10 cellular contexts compared by ENCODE assay signal in genomic region chr11:1571760-1572199, GRCh38. TPM values are rescaled to one million over a fixed set of nuclear protein-coding genes. Genes with fewer than 3 reads are reported as not detected.
DNase-seq lines count a peak whose midpoint lies in the region; ATAC-seq, FAIRE-seq and TF ChIP-seq lines count a peak whose summit lies in the region.
"Had no signal": no experiment of that assay in that cellular context is flagged by ENCODE, and none has a peak within 500 bp of the region (broad histone marks: within the 10 kb centered on the region; RNA-seq: fewer than 3 reads in every experiment).

No MANE protein-coding gene starts in this region.

- peaks cover 8% of the 10 kb centered on the region for H3K4me1 Mint-ChIP-seq in activated CD8-positive, alpha-beta memory T cell treated with anti-CD3 and anti-CD28 coated beads, Interleukin-2, amount 10 ng/mL, durations not matched to agents 7 days and 5 days

- no peak for TF ChIP-seq POLR2A in tibial nerve (IDR thresholded peaks at IDR 0.05)

- TF ChIP-seq EP300 in tibial nerve (IDR thresholded peaks at IDR 0.05), result no peak

- in situ Hi-C loops in astrocyte of the cerebellum (cut with HindIII; ENCODE audit: low sequenced_read_pairs), result no loop called here

- TF ChIP-seq CTCF in astrocyte of the cerebellum (IDR thresholded peaks at IDR 0.05; ENCODE audit: low read depth, low read length, missing control alignments) (no peak), lower lobe of right lung (IDR thresholded peaks at IDR 0.05) (no peak), tibial nerve (IDR thresholded peaks at IDR 0.05) (no peak)

- peaks cover 32% of the 10 kb centered on the region for H3K4me1 ChIP-seq in lower lobe of right lung
- H3K4me1 ChIP-seq in tibial nerve, result peaks cover 0 to 76% (median 22%) of the 10 kb centered on the region in 4 donors

- no peaks in the 10 kb centered on the region for H3K9me3 ChIP-seq in lower lobe of right lung
- no peaks in the 10 kb centered on the region for H3K9me3 ChIP-seq in tibial nerve

- H3K9me3 Mint-ChIP-seq in activated CD8-positive, alpha-beta memory T cell treated with anti-CD3 and anti-CD28 coated beads, Interleukin-2, amount 10 ng/mL, durations not matched to agents 7 days and 5 days (ENCODE audit: low read depth), result no peaks in the 10 kb centered on the region

- intact Hi-C loops in lower lobe of right lung (cut with DNase I), result no loop called here

- CTCF ChIA-PET in activated CD8-positive, alpha-beta memory T cell treated with anti-CD3 and anti-CD28 coated beads, Interleukin-2, amount 10 ng/mL, durations not matched to agents 7 days and 5 days (lab: Charles Lee), result interaction anchor here (1.3 kb wide), 1 partner anchor 25 kb away, joined by 3 read pairs; no protein-coding TSS in a partner anchor

- H3K36me3 Mint-ChIP-seq in activated CD8-positive, alpha-beta memory T cell treated with anti-CD3 and anti-CD28 coated beads, Interleukin-2, amount 10 ng/mL, durations not matched to agents 7 days and 5 days, result no peaks in the 10 kb centered on the region

- peak; percentile 21 for ATAC-seq in activated CD8-positive, alpha-beta memory T cell treated with anti-CD3 and anti-CD28 coated beads, Interleukin-2, amount 10 ng/mL, durations not matched to agents 7 days and 5 days
- no peak for ATAC-seq in lower lobe of right lung

- H3K27me3 Mint-ChIP-seq in activated CD8-positive, alpha-beta memory T cell treated with anti-CD3 and anti-CD28 coated beads, Interleukin-2, amount 10 ng/mL, durations not matched to agents 7 days and 5 days, result peaks cover 27% of the 10 kb centered on the region

- H3K36me3 ChIP-seq in lower lobe of right lung (no peaks in the 10 kb centered on the region), tibial nerve (no peaks in the 10 kb centered on the region)

- no peak for FAIRE-seq in RCC 7860 (lab: Jason Lieb, UNC)

- peaks cover 7% of the 10 kb centered on the region for H3K27me3 ChIP-seq in lower lobe of right lung (ENCODE audit: low read depth)
- peaks cover 0 to 35% of the 10 kb centered on the region in 2 donors for H3K27me3 ChIP-seq in tibial nerve

- peak overlapping the region; percentile 58 for H3K27ac ChIP-seq in lower lobe of right lung
- H3K27ac ChIP-seq in tibial nerve, result peak overlapping the region; percentile 80 to 99 (median 90)

- peak overlapping the region; percentile 43 for H3K4me3 ChIP-seq in astrocyte of the cerebellum (ENCODE audit: low read depth, low read length)
- H3K4me3 ChIP-seq in lower lobe of right lung, result peak overlapping the region; percentile 56
- peak overlapping the region; percentile 49 to 73 (median 62) for H3K4me3 ChIP-seq in tibial nerve

- no peak overlapping the region for H3K27ac Mint-ChIP-seq in activated CD8-positive, alpha-beta memory T cell treated with anti-CD3 and anti-CD28 coated beads, Interleukin-2, amount 10 ng/mL, durations not matched to agents 7 days and 5 days

- H3K4me3 Mint-ChIP-seq in activated CD8-positive, alpha-beta memory T cell treated with anti-CD3 and anti-CD28 coated beads, Interleukin-2, amount 10 ng/mL, durations not matched to agents 7 days and 5 days, result no peak overlapping the region

- DNase-seq in activated CD8-positive, alpha-beta memory T cell treated with anti-CD3 and anti-CD28 coated beads, Interleukin-2, amount 10 ng/mL, durations not matched to agents 7 days and 5 days, result no peak
- no peak for DNase-seq in activated CD8-positive, alpha-beta memory T cell treated with anti-CD3 and anti-CD28 coated beads, Interleukin-2, amount 50 U/mL, for 4 hours
- DNase-seq in astrocyte of the cerebellum (ENCODE audit: low read depth) (no peak), lower lobe of right lung (no peak), tibial nerve (ENCODE audit: low spot score in 2 of 2) (no peak), RCC 7860 (ENCODE audit: low spot score) (no peak), ecto neural progenitor cell (ENCODE audit: low spot score) (no peak), NCI-H2107 (lab: John Stamatoyannopoulos, UW) (no peak)

- no CpG with 5 or more reads among the region's 91 CpGs for WGBS in tibial nerve, 2 donors

RNA-seq across cellular contexts. Expression of gene DUSP8, which starts 0.3 kb away (rescaled TPM):
- total RNA-seq in activated CD8-positive, alpha-beta memory T cell treated with anti-CD3 and anti-CD28 coated beads, Interleukin-2, amount 10 ng/mL, durations not matched to agents 7 days and 5 days, result 1 to 10 TPM in 1 of 2 experiments, under 1 TPM in 1; 0.50 to 1.1 TPM
- total RNA-seq in lower lobe of right lung (8.9 TPM), tibial nerve (10 to 100 TPM in 1 of 4 donors, 1 to 10 TPM in 3; 1.9 to 10.8 (median 3.4) TPM)

RNA-seq across cellular contexts. Expression of gene KRTAP5-1, which starts 13.3 kb away (rescaled TPM):
- total RNA-seq in activated CD8-positive, alpha-beta memory T cell treated with anti-CD3 and anti-CD28 coated beads, Interleukin-2, amount 10 ng/mL, durations not matched to agents 7 days and 5 days, result not detected
- not detected for total RNA-seq in lower lobe of right lung
- not detected for total RNA-seq in tibial nerve
- total RNA-seq: dermis microvascular lymphatic vessel endothelial cell, mucosa of gallbladder had no signal

RNA-seq across cellular contexts. Expression of gene KRTAP5-2, which starts 26.3 kb away (rescaled TPM):
- total RNA-seq in activated CD8-positive, alpha-beta memory T cell treated with anti-CD3 and anti-CD28 coated beads, Interleukin-2, amount 10 ng/mL, durations not matched to agents 7 days and 5 days, result not detected
- total RNA-seq in lower lobe of right lung, result not detected
- not detected for total RNA-seq in tibial nerve
- total RNA-seq: dermis microvascular lymphatic vessel endothelial cell had no signal

RNA-seq across cellular contexts. Expression of gene KRTAP5-3, which starts 36.5 kb away (rescaled TPM):
- not detected for total RNA-seq in activated CD8-positive, alpha-beta memory T cell treated with anti-CD3 and anti-CD28 coated beads, Interleukin-2, amount 10 ng/mL, durations not matched to agents 7 days and 5 days
- not detected for total RNA-seq in lower lobe of right lung
- not detected for total RNA-seq in tibial nerve
- total RNA-seq: dermis microvascular lymphatic vessel endothelial cell, mucosa of gallbladder had no signal

RNA-seq across cellular contexts. Expression of gene KRTAP5-4, which starts 50.2 kb away (rescaled TPM):
- total RNA-seq in activated CD8-positive, alpha-beta memory T cell treated with anti-CD3 and anti-CD28 coated beads, Interleukin-2, amount 10 ng/mL, durations not matched to agents 7 days and 5 days, result not detected
- total RNA-seq in lower lobe of right lung (not detected), tibial nerve (not detected)
- total RNA-seq: dermis microvascular lymphatic vessel endothelial cell, mucosa of gallbladder had no signal
